ENCODE assay signal across 1 cellular context in the genomic region with DNA sequence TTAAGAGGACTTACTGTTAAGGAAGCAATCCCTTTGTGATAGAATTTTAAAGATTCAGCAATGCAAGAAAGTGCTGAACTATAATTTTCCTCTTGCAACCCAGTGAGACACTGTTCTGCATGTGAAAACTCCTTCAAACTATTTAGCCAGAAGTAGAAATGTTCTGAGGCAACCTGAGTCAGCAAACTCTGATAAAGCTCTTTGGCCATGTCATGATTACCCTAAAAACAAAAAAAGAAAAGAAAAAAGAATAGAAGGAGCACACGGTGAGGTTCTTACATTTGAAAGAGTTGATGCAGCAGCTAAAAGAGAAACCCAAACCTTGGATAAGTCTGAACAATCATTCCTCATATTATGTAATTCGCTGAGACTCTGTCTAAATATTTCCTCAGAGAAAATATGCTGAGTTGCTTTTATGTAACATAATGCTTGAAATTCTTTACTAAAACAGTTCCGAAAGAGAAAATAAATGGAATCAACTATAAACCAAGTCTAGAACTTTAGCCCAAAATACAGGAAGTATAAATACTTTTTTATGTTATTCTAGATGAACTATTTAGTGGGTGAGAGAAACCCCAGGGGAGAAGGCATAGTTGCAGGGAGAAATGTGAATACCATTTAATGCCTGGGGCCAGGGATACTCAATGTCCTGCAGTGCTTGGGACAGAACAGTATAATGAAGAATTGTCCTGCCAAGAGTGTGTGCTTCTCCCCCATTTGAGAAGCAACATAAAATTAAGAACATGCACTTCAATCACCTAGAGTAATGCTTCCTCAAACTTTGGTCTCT.
TF ChIP-seq lines count a peak whose summit lies in the region.

No MANE protein-coding gene starts in this region.

TF ChIP-seq in GM23338, 12 proteins besides CTCF, POLR2A, EP300 and RAD21 (continued from another document):
- TF ChIP-seq ZNF462 (CRISPR knock-in tag; IDR thresholded peaks at IDR 0.05) (no peak), JUNB (IDR thresholded peaks at IDR 0.05; ENCODE audit: unreplicated experiment) (no peak), POLR2AphosphoS5 (IDR thresholded peaks at IDR 0.05; ENCODE audit: low read depth) (no peak)
